ENCODE assay signal across 8 cellular contexts in the genomic region with DNA sequence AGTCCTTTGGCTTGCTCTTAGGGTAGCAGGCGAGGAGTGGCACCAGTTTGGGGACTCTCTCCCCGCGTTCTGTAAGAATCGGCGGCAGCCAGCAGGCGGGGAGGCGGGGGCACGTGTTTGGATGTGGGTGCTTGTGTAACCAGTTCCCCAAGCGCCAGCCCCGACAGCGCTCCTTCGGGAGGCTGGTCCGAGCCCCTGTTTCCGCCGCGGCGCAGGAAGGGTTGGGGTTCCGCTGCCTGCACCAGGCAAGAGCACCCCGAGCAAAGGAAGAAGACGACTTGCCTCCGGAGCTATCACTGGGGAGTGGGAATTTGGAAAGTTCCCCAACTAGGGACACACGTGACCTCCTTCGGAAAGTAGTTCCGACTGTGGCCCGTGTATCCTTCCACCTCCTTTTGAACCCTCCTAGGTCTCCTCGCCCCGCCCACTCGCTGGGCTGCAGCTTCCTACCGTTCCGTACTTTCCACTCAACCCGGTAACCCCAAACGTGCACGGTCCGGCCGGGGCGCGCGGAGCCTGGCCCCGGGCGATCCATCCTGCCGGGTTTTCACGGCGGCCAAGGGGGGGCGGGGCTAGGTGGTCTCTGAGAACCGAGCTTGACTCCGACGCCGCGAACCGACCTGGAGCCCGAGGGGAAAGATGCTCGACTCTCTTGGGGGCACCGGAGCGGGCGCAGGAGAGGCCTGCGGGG. TPM values are rescaled to one million over a fixed set of nuclear protein-coding genes. Genes with fewer than 3 reads are reported as not detected.
DNase-seq lines count a peak whose midpoint lies in the region; ATAC-seq and TF ChIP-seq lines count a peak whose summit lies in the region.

No MANE protein-coding gene starts in this region.

- peak overlapping the region; percentile 97 for H3K4me3 Mint-ChIP-seq in T-helper 1 cell treated with Interleukin-12 subunit alpha and Interleukin-12 subunit beta and Interleukin-4 antibody, amounts not matched to agents 30 μg/mL and 1 μg/mL, for 36 hours

- H3K27me3 ChIP-seq in left ventricle myocardium inferior (ENCODE audit: low read depth) (no peaks in the 10 kb centered on the region), upper lobe of left lung (no peaks in the 10 kb centered on the region)

- no peaks in the 10 kb centered on the region for H3K36me3 ChIP-seq in left ventricle myocardium inferior
- H3K36me3 ChIP-seq in upper lobe of left lung: no peaks in the 10 kb centered on the region

- H3K4me1 Mint-ChIP-seq in T-helper 1 cell treated with Interleukin-12 subunit alpha and Interleukin-12 subunit beta and Interleukin-4 antibody, amounts not matched to agents 30 μg/mL and 1 μg/mL, for 36 hours (ENCODE audit: low read depth): peaks cover 36% of the 10 kb centered on the region

- peak in 1 of 4 donors; percentile 36 for TF ChIP-seq EP300 in upper lobe of left lung (IDR thresholded peaks at IDR 0.05)

- TF ChIP-seq CTCF in LNCaP clone FGC (IDR thresholded peaks at IDR 0.05; ENCODE audit: control insufficient read depth, extremely low read depth, insufficient read depth) (no peak), left ventricle myocardium inferior (IDR thresholded peaks at IDR 0.05; ENCODE audit: borderline replicate concordance) (no peak), upper lobe of left lung (IDR thresholded peaks at IDR 0.05) (peak in 2 of 6 experiments; percentile 15 to 29)

- intact Hi-C loops in left ventricle myocardium inferior (cut with micrococcal nuclease) (loop anchor here (10.0 kb wide), 3 partner anchors 93 to 393 kb away; no protein-coding TSS in a partner anchor), posterior vena cava (cut with DNase I) (loop anchor here in 1 of 2 donors (10.0 kb wide), 2 partner anchors 383 to 693 kb away; no protein-coding TSS in a partner anchor)

- H3K9me3 ChIP-seq in left ventricle myocardium inferior (replicated peaks): no peaks in the 10 kb centered on the region
- no peaks in the 10 kb centered on the region for H3K9me3 ChIP-seq in upper lobe of left lung

- peaks cover 4% of the 10 kb centered on the region for H3K27me3 Mint-ChIP-seq in T-helper 1 cell treated with Interleukin-12 subunit alpha and Interleukin-12 subunit beta and Interleukin-4 antibody, amounts not matched to agents 30 μg/mL and 1 μg/mL, for 36 hours (ENCODE audit: low read depth)

- no peaks in the 10 kb centered on the region for H3K9me3 Mint-ChIP-seq in T-helper 1 cell treated with Interleukin-12 subunit alpha and Interleukin-12 subunit beta and Interleukin-4 antibody, amounts not matched to agents 30 μg/mL and 1 μg/mL, for 36 hours

- H3K4me1 ChIP-seq in left ventricle myocardium inferior (peaks cover 60% of the 10 kb centered on the region), upper lobe of left lung (peaks cover 0 to 13% (median 9%) of the 10 kb centered on the region in 4 donors)

- H3K4me3 ChIP-seq in LNCaP clone FGC (ENCODE audit: low read depth, low read length): peak overlapping the region; percentile 86
- peak overlapping the region; percentile 86 for H3K4me3 ChIP-seq in left ventricle myocardium inferior
- H3K4me3 ChIP-seq in upper lobe of left lung: peak overlapping the region; percentile 68 to 97 (median 80)

- TF ChIP-seq POLR2A in upper lobe of left lung (IDR thresholded peaks at IDR 0.05): peak; percentile 34 to 78 (median 40)

- WGBS in upper lobe of left lung, 2 donors: 0% methylated on average over 1 to 44 of the region's 56 CpGs

- ATAC-seq in GM21825 (IDR thresholded peaks at IDR 0.05; ENCODE audit: unreplicated experiment) (peak; percentile 52), upper lobe of left lung (ENCODE audit: low FRiP score in 2 of 2) (peak; percentile 92 to 98)

- peak overlapping the region; percentile 100 for H3K27ac ChIP-seq in left ventricle myocardium inferior (replicated peaks)
- peak overlapping the region; percentile 97 to 100 (median 98) for H3K27ac ChIP-seq in upper lobe of left lung

- DNase-seq in GF-D8 (lab: John Stamatoyannopoulos, UW) (peak; percentile 95), LNCaP clone FGC (ENCODE audit: low read depth) (peak; percentile 91), amygdala (lab: John Stamatoyannopoulos, UW) (peak in 55 of 56 donors; percentile 61 to 93 (median 87)), left ventricle myocardium inferior (peak; percentile 96), posterior vena cava (ENCODE audit: low spot score) (peak; percentile 99), upper lobe of left lung (peak; percentile 97 to 98)

- peaks cover 17% of the 10 kb centered on the region for H3K36me3 Mint-ChIP-seq in T-helper 1 cell treated with Interleukin-12 subunit alpha and Interleukin-12 subunit beta and Interleukin-4 antibody, amounts not matched to agents 30 μg/mL and 1 μg/mL, for 36 hours (ENCODE audit: low read depth)

- H3K27ac Mint-ChIP-seq in T-helper 1 cell treated with Interleukin-12 subunit alpha and Interleukin-12 subunit beta and Interleukin-4 antibody, amounts not matched to agents 30 μg/mL and 1 μg/mL, for 36 hours: peak overlapping the region; percentile 93

RNA-seq across cellular contexts. Expression of gene KLLN, which starts 1.2 kb away (rescaled TPM):
- total RNA-seq in left ventricle myocardium inferior (0.19 TPM), posterior vena cava (under 1 TPM; 0.38 to 0.88 TPM), upper lobe of left lung (under 1 TPM in 4 of 6 donors, not detected in 2; 0.20 to 0.54 (median 0.44) TPM)

RNA-seq across cellular contexts. Expression of gene PTEN, which starts 1.3 kb away (rescaled TPM):
- total RNA-seq in left ventricle myocardium inferior: 49.9 TPM
- 100 to 1,000 TPM in 1 of 2 donors, 10 to 100 TPM in 1; 92.2 to 144 TPM for total RNA-seq in posterior vena cava
- total RNA-seq in upper lobe of left lung: 100 to 1,000 TPM in 3 of 6 donors, 10 to 100 TPM in 3; 63.3 to 177 (median 99.0) TPM

RNA-seq across cellular contexts. Expression of gene ATAD1, which starts 44.1 kb away (rescaled TPM):
- total RNA-seq in left ventricle myocardium inferior (93.2 TPM), posterior vena cava (10 to 100 TPM; 45.3 to 47.3 TPM), upper lobe of left lung (10 to 100 TPM in 5 of 6 donors, 1 to 10 TPM in 1; 6.3 to 66.9 (median 36.2) TPM)

Comparison
In these comparisons a context has a peak if more than half of its experiments do, and no peak if none do; other contexts are left out.
1. Peak in every context shown above with its lines: DNase-seq, ATAC-seq, H3K4me3 ChIP-seq and H3K27ac ChIP-seq.